ENCODE assay signal across 1 cellular context in the genomic region with DNA sequence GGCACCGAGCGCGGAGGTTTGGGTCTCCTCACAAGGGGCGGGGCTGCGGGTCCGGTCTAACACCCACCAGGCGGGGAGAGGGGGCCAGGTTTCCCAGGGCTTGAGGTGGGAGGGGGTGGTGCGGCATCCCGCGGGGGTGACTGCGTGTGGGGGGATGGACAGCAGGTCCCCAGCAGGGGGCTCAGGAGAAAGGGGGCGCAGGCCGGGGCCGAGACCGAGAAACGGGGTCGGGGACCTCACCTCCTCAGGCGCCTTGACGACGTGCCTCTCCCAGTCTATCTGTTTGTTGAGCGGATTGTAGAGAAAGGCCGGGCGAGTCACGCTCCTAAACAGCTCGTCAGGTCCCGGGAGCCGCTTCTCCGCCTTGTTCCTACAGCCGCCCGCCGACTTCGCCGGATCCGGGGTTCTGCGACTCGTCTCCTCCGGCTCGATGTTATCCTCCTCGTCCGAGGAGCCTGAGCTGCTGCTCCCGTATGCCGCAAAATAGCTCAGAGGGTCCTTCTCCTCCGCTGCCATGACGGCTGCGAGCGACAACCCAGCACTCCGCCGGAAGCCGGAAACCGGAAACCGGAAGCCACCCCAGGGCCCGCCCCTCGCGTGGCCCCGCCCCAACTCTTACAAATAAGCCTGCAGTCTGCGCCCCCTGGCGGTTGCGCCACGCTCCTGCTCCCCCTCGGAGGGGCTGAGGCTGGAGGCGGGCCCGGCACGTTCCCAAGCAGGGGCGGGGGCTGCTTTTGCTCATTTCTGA.
TF ChIP-seq lines count a peak whose summit lies in the region.

C1orf52 (minus strand) TSS at position 545 of the 748 bp plus-strand sequence; CDS start at position 516, 29 bp downstream.

TF ChIP-seq in HEK293, 187 proteins besides CTCF, POLR2A, EP300 and RAD21 (continued from another document and continues in another):
- no peak for TF ChIP-seq ZSCAN18 (tag by site-specific recombination; IDR thresholded peaks at IDR 0.05)
- TF ChIP-seq ZNF660 (tag by site-specific recombination; IDR thresholded peaks at IDR 0.05), result peak; percentile 84
- TF ChIP-seq ZNF792 (tag by site-specific recombination; IDR thresholded peaks at IDR 0.05), result no peak
- no peak for TF ChIP-seq ZNF791 (tag by site-specific recombination; IDR thresholded peaks at IDR 0.05)
- TF ChIP-seq ZNF76 (tag by site-specific recombination; IDR thresholded peaks at IDR 0.05; ENCODE audit: borderline replicate concordance, low read depth), result no peak
- TF ChIP-seq TCF7L2 (IDR thresholded peaks at IDR 0.05; ENCODE audit: borderline replicate concordance, low read depth, low read length), result no peak
- TF ChIP-seq ZSCAN5A (tag by site-specific recombination; IDR thresholded peaks at IDR 0.05), result no peak
- no peak for TF ChIP-seq ZNF19 (tag by site-specific recombination; IDR thresholded peaks at IDR 0.05; ENCODE audit: low read depth)
- TF ChIP-seq ZNF529 (tag by site-specific recombination; IDR thresholded peaks at IDR 0.05; ENCODE audit: insufficient replicate concordance), result no peak
- no peak for TF ChIP-seq ZNF202 (tag by site-specific recombination; IDR thresholded peaks at IDR 0.05; ENCODE audit: borderline replicate concordance)
- peak; percentile 57; the same call in 1 of the 2 replicates for TF ChIP-seq ZBTB20 (tag by site-specific recombination; IDR thresholded peaks at IDR 0.05)
- no peak for TF ChIP-seq ZNF239 (tag by site-specific recombination; IDR thresholded peaks at IDR 0.05)
- TF ChIP-seq ZNF488 (tag by site-specific recombination; IDR thresholded peaks at IDR 0.05), result no peak
- no peak for TF ChIP-seq INSM2 (tag by site-specific recombination; IDR thresholded peaks at IDR 0.05)
- no peak for TF ChIP-seq ZBTB21 (tag by site-specific recombination; IDR thresholded peaks at IDR 0.05)
- TF ChIP-seq GLIS1 (tag by site-specific recombination; IDR thresholded peaks at IDR 0.05), result no peak; the same call in 1 of the 2 replicates
- TF ChIP-seq, protein P1, sequence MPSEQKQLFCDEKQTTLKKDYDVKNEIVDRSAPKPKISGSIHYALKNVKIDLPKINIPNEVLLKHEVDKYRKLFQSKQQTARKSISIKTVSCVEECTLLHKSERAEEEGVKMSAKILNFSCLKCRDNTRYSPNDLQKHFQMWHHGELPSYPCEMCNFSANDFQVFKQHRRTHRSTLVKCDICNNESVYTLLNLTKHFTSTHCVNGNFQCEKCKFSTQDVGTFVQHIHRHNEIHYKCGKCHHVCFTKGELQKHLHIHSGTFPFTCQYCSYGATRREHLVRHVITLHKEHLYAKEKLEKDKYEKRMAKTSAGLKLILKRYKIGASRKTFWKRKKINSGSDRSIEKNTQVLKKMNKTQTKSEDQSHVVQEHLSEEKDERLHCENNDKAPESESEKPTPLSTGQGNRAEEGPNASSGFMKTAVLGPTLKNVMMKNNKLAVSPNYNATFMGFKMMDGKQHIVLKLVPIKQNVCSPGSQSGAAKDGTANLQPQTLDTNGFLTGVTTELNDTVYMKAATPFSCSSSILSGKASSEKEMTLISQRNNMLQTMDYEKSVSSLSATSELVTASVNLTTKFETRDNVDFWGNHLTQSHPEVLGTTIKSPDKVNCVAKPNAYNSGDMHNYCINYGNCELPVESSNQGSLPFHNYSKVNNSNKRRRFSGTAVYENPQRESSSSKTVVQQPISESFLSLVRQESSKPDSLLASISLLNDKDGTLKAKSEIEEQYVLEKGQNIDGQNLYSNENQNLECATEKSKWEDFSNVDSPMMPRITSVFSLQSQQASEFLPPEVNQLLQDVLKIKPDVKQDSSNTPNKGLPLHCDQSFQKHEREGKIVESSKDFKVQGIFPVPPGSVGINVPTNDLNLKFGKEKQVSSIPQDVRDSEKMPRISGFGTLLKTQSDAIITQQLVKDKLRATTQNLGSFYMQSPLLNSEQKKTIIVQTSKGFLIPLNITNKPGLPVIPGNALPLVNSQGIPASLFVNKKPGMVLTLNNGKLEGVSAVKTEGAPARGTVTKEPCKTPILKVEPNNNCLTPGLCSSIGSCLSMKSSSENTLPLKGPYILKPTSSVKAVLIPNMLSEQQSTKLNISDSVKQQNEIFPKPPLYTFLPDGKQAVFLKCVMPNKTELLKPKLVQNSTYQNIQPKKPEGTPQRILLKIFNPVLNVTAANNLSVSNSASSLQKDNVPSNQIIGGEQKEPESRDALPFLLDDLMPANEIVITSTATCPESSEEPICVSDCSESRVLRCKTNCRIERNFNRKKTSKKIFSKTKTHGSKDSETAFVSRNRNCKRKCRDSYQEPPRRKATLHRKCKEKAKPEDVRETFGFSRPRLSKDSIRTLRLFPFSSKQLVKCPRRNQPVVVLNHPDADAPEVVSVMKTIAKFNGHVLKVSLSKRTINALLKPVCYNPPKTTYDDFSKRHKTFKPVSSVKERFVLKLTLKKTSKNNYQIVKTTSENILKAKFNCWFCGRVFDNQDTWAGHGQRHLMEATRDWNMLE (tag by site-specific recombination; conservative IDR thresholded peaks at IDR 0.05; ENCODE audit: low read depth), result peak; percentile 71; the same call in 1 of the 2 replicates
- no peak for TF ChIP-seq ZNF211 (tag by site-specific recombination; IDR thresholded peaks at IDR 0.05; ENCODE audit: low read depth)
- TF ChIP-seq KLF9 (tag by site-specific recombination; IDR thresholded peaks at IDR 0.05; ENCODE audit: low read depth), result peak; percentile 59; the same call in 1 of the 2 replicates
- TF ChIP-seq, protein P2, sequence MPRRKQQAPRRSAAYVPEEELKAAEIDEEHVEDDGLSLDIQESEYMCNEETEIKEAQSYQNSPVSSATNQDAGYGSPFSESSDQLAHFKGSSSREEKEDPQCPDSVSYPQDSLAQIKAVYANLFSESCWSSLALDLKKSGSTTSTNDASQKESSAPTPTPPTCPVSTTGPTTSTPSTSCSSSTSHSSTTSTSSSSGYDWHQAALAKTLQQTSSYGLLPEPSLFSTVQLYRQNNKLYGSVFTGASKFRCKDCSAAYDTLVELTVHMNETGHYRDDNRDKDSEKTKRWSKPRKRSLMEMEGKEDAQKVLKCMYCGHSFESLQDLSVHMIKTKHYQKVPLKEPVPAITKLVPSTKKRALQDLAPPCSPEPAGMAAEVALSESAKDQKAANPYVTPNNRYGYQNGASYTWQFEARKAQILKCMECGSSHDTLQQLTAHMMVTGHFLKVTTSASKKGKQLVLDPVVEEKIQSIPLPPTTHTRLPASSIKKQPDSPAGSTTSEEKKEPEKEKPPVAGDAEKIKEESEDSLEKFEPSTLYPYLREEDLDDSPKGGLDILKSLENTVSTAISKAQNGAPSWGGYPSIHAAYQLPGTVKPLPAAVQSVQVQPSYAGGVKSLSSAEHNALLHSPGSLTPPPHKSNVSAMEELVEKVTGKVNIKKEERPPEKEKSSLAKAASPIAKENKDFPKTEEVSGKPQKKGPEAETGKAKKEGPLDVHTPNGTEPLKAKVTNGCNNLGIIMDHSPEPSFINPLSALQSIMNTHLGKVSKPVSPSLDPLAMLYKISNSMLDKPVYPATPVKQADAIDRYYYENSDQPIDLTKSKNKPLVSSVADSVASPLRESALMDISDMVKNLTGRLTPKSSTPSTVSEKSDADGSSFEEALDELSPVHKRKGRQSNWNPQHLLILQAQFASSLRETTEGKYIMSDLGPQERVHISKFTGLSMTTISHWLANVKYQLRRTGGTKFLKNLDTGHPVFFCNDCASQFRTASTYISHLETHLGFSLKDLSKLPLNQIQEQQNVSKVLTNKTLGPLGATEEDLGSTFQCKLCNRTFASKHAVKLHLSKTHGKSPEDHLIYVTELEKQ (tag by site-specific recombination; IDR thresholded peaks at IDR 0.05; ENCODE audit: borderline replicate concordance), result no peak
- peak; percentile 85 for TF ChIP-seq SP2 (tag by site-specific recombination; IDR thresholded peaks at IDR 0.05)
- no peak for TF ChIP-seq ZNF16 (tag by site-specific recombination; IDR thresholded peaks at IDR 0.05; ENCODE audit: low read depth)
- no peak for TF ChIP-seq ZNF664 (tag by site-specific recombination; IDR thresholded peaks at IDR 0.05)
- no peak for TF ChIP-seq ZNF785 (tag by site-specific recombination; IDR thresholded peaks at IDR 0.05)
- TF ChIP-seq ZNF404 (tag by site-specific recombination; IDR thresholded peaks at IDR 0.05), result no peak
- TF ChIP-seq, protein P3, sequence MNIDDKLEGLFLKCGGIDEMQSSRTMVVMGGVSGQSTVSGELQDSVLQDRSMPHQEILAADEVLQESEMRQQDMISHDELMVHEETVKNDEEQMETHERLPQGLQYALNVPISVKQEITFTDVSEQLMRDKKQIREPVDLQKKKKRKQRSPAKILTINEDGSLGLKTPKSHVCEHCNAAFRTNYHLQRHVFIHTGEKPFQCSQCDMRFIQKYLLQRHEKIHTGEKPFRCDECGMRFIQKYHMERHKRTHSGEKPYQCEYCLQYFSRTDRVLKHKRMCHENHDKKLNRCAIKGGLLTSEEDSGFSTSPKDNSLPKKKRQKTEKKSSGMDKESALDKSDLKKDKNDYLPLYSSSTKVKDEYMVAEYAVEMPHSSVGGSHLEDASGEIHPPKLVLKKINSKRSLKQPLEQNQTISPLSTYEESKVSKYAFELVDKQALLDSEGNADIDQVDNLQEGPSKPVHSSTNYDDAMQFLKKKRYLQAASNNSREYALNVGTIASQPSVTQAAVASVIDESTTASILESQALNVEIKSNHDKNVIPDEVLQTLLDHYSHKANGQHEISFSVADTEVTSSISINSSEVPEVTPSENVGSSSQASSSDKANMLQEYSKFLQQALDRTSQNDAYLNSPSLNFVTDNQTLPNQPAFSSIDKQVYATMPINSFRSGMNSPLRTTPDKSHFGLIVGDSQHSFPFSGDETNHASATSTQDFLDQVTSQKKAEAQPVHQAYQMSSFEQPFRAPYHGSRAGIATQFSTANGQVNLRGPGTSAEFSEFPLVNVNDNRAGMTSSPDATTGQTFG (tag by site-specific recombination; IDR thresholded peaks at IDR 0.05; ENCODE audit: borderline replicate concordance), result no peak
- TF ChIP-seq ZNF768 (tag by site-specific recombination; IDR thresholded peaks at IDR 0.05), result no peak
- 0 out of 2 replicates have a peak, but pooled peaks have one; percentile 26 for TF ChIP-seq ZNF558 (tag by site-specific recombination; IDR thresholded peaks at IDR 0.05)
- TF ChIP-seq ZBTB8A (tag by site-specific recombination; IDR thresholded peaks at IDR 0.05), result no peak
- no peak for TF ChIP-seq ZNF658 (tag by site-specific recombination; IDR thresholded peaks at IDR 0.05)
- TF ChIP-seq, protein P4, sequence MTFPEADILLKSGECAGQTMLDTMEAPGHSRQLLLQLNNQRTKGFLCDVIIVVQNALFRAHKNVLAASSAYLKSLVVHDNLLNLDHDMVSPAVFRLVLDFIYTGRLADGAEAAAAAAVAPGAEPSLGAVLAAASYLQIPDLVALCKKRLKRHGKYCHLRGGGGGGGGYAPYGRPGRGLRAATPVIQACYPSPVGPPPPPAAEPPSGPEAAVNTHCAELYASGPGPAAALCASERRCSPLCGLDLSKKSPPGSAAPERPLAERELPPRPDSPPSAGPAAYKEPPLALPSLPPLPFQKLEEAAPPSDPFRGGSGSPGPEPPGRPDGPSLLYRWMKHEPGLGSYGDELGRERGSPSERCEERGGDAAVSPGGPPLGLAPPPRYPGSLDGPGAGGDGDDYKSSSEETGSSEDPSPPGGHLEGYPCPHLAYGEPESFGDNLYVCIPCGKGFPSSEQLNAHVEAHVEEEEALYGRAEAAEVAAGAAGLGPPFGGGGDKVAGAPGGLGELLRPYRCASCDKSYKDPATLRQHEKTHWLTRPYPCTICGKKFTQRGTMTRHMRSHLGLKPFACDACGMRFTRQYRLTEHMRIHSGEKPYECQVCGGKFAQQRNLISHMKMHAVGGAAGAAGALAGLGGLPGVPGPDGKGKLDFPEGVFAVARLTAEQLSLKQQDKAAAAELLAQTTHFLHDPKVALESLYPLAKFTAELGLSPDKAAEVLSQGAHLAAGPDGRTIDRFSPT (tag by site-specific recombination; IDR thresholded peaks at IDR 0.05), result no peak
- peak; percentile 95 for TF ChIP-seq ZNF600 (tag by site-specific recombination; IDR thresholded peaks at IDR 0.05)
